16 cellular contexts compared by ENCODE assay signal in genomic region chr3:124792341-124793034, GRCh38.
DNase-seq lines count a peak whose midpoint lies in the region; ATAC-seq, FAIRE-seq and TF ChIP-seq lines count a peak whose summit lies in the region.
"Had no signal": no experiment of that assay in that cellular context is flagged by ENCODE, and none has a peak within 500 bp of the region (broad histone marks: within the 10 kb centered on the region; RNA-seq: fewer than 3 reads in every experiment).

No MANE protein-coding gene starts in this region.

- no peaks in the 10 kb centered on the region for H3K9me2 ChIP-seq in PC-9 (ENCODE audit: insufficient read depth)

- H3K9me3 ChIP-seq in A549 (no peaks in the 10 kb centered on the region), PC-9 (ENCODE audit: insufficient read depth, low read depth) (no peaks in the 10 kb centered on the region)

- H3K4me2 ChIP-seq in A549 = 0 out of 3 replicates have a peak overlapping the region, but pooled peaks have one; percentile 19
- no peak overlapping the region for H3K4me2 ChIP-seq in PC-9

- intact Hi-C loops in PC-9 (cut with micrococcal nuclease; ENCODE audit: unreplicated experiment) = loop anchor here (2.0 kb wide), 1 partner anchor 86 kb away; no protein-coding TSS in a partner anchor

- H3K27ac ChIP-seq in A549 = peak overlapping the region; percentile 49 to 61; a peak in 5 of 6 replicates
- peak overlapping the region; percentile 7; the same call in 1 of the 2 replicates for H3K27ac ChIP-seq in PC-9
- H3K27ac ChIP-seq in epithelial cell of prostate = peak overlapping the region; percentile 38
- H3K27ac ChIP-seq: WERI-Rb-1 had no signal

- peak overlapping the region; percentile 97 for H3K27ac Mint-ChIP-seq in osteocyte (ENCODE audit: unreplicated experiment)
- H3K27ac Mint-ChIP-seq: effector memory CD8-positive, alpha-beta T cell had no signal

- H3K4me3 ChIP-seq in A549 (no peak overlapping the region), PC-9 (no peak overlapping the region)

- H3F3A ChIP-seq in PC-9 (ENCODE audit: insufficient read depth, low read depth) = peaks cover 20% of the 10 kb centered on the region

- no peak for TF ChIP-seq POLR2A in A549 (IDR thresholded peaks at IDR 0.05; ENCODE audit: low read length)

- H3K36me3 Mint-ChIP-seq in osteocyte (ENCODE audit: unreplicated experiment) = peaks cover 33% of the 10 kb centered on the region
- H3K36me3 Mint-ChIP-seq: naive thymus-derived CD4-positive, alpha-beta T cell had no signal

- WGBS in A549 (ENCODE audit: missing lambda C conversion rate) = 91% methylated on average over 7 of the region's 7 CpGs

- 0 out of 2 replicates have a peak, but pooled peaks cover 17% of the 10 kb centered on the region for H3K36me3 ChIP-seq in PC-9 (ENCODE audit: low read depth)
- H3K36me3 ChIP-seq: WERI-Rb-1 had no signal

- DNase-seq in A549 (ENCODE audit: low read depth in 1 of 2, low spot score in 1 of 2) (no peak), PC-9 (no peak), epithelial cell of prostate (ENCODE audit: low read depth, low spot score) (no peak), osteocyte (ENCODE audit: extremely low spot score, unreplicated experiment) (no peak), RPMI8226 (no peak)
- DNase-seq in activated CD4-positive, alpha-beta T cell treated with anti-CD3 and anti-CD28 coated beads, Interleukin-2, amount 50 U/mL, for 4 hours = no peak
- DNase-seq: activated gamma-delta T cell treated with Interleukin-2 at 50 U/mL for 16 hours; effector memory CD8-positive, alpha-beta T cell; naive thymus-derived CD4-positive, alpha-beta T cell; NCI-H1092; NCI-H2227 treated with DMSO at 0.1 percent for 48 hours; stimulated activated CD4-positive, alpha-beta T cell treated with anti-CD3 and anti-CD28 coated beads, Interleukin-4, amount 100 ng/mL, for 4 hours; SW 1271; WERI-Rb-1 had no signal

- POLR2A ChIA-PET in A549 (lab: Yijun Ruan, JAX) (no interaction called here), PC-9 (lab: Charles Lee; ENCODE audit: unreplicated experiment) (interaction anchor here (0.6 kb wide), 1 partner anchor 95 kb away, joined by 4 read pairs; no protein-coding TSS in a partner anchor)

- no peaks in the 10 kb centered on the region for H3K27me3 ChIP-seq in PC-9 (ENCODE audit: insufficient read depth, low read depth)

- no peak for TF ChIP-seq RAD21 in A549 (conservative IDR thresholded peaks at IDR 0.05 in 1 of 2, IDR thresholded peaks at IDR 0.05 in 1 of 2)

- TF ChIP-seq EP300 in A549 (IDR thresholded peaks at IDR 0.05) = no peak

- no peak for TF ChIP-seq CTCF in A549 (IDR thresholded peaks at IDR 0.05)
- no peak for TF ChIP-seq CTCF in PC-9 (conservative IDR thresholded peaks at IDR 0.05)
- TF ChIP-seq CTCF in osteocyte (IDR thresholded peaks at IDR 0.05) = no peak

- no peaks in the 10 kb centered on the region for H3K9me3 Mint-ChIP-seq in osteocyte (ENCODE audit: unreplicated experiment)
- H3K9me3 Mint-ChIP-seq: effector memory CD8-positive, alpha-beta T cell; naive thymus-derived CD4-positive, alpha-beta T cell had no signal

- CTCF ChIA-PET in A549 (lab: Yijun Ruan, JAX) (interaction anchor here (0.6 to 2.2 kb wide), 4 partner anchors 31 to 227 kb away, joined by 3 to 10 read pairs (median 6); no protein-coding TSS in a partner anchor), PC-9 (lab: Charles Lee) (interaction anchor here (0.6 kb wide), 1 partner anchor 23 kb away, joined by 3 read pairs; no protein-coding TSS in a partner anchor)

- no peaks in the 10 kb centered on the region for H3K79me2 ChIP-seq in PC-9 (ENCODE audit: low read depth)

- no TSS peak for BruUV-seq in PC-9 (replicated peaks; lab: Mats Ljungman, UMichigan)

- no peak overlapping the region for H2AFZ ChIP-seq in PC-9

- ATAC-seq in A549 = no peak
- no peak for ATAC-seq in HG02588 (IDR thresholded peaks at IDR 0.05; ENCODE audit: unreplicated experiment)
- no peak for ATAC-seq in HG02885 (IDR thresholded peaks at IDR 0.05; ENCODE audit: poor library complexity, unreplicated experiment)
- ATAC-seq: effector memory CD8-positive, alpha-beta T cell had no signal

- no peak overlapping the region for H3K4me3 Mint-ChIP-seq in osteocyte (ENCODE audit: unreplicated experiment)
- H3K4me3 Mint-ChIP-seq: effector memory CD8-positive, alpha-beta T cell; naive thymus-derived CD4-positive, alpha-beta T cell had no signal

- no peaks in the 10 kb centered on the region for H4K20me1 ChIP-seq in PC-9 (ENCODE audit: insufficient read depth)

- H3K27me3 Mint-ChIP-seq in osteocyte (ENCODE audit: unreplicated experiment) = no peaks in the 10 kb centered on the region

- H3K4me1 ChIP-seq in A549 (peaks cover 42% of the 10 kb centered on the region), PC-9 (replicated peaks; ENCODE audit: insufficient read depth) (peaks cover 19% of the 10 kb centered on the region)

- H3K4me1 Mint-ChIP-seq in osteocyte (ENCODE audit: unreplicated experiment) = peaks cover 56% of the 10 kb centered on the region

- no peak for FAIRE-seq in A549 (lab: Jason Lieb, UNC)

TF ChIP-seq in A549, 52 proteins besides CTCF, POLR2A, EP300 and RAD21:
- TF ChIP-seq RARB (CRISPR knock-in tag; IDR thresholded peaks at IDR 0.05) (no peak), HOXA7 (CRISPR knock-in tag; IDR thresholded peaks at IDR 0.05) (no peak), MAFK (IDR thresholded peaks at IDR 0.05; ENCODE audit: partially characterized antibody) (peak; percentile 76)
